ENCODE assay signal across 17 cellular contexts in genomic region chr13:81048026-81048461, GRCh38.
DNase-seq lines count a peak whose midpoint lies in the region; ATAC-seq and TF ChIP-seq lines count a peak whose summit lies in the region.
"Had no signal": no experiment of that assay in that cellular context is flagged by ENCODE, and none has a peak within 500 bp of the region (broad histone marks: within the 10 kb centered on the region; RNA-seq: fewer than 3 reads in every experiment).

No MANE protein-coding gene starts in this region.

- no peak for TF ChIP-seq EP300 in stomach (IDR thresholded peaks at IDR 0.05)
- no peak for TF ChIP-seq EP300 in sigmoid colon (IDR thresholded peaks at IDR 0.05)

- no peaks in the 10 kb centered on the region for H3K4me1 ChIP-seq in stomach
- no peaks in the 10 kb centered on the region for H3K4me1 ChIP-seq in sigmoid colon
- H3K4me1 ChIP-seq: BLaER1 treated with 17β-estradiol and CSF1 and Interleukin-3, amounts not matched to agents 10 nM and 100 nM; heart right ventricle had no signal

- H3K27me3 ChIP-seq in stomach (no peaks in the 10 kb centered on the region), sigmoid colon (no peaks in the 10 kb centered on the region)
- H3K27me3 ChIP-seq: BLaER1 treated with 17β-estradiol and CSF1 and Interleukin-3, amounts not matched to agents 10 nM and 100 nM; heart right ventricle had no signal

- H3K36me3 ChIP-seq in stomach: no peaks in the 10 kb centered on the region
- H3K36me3 ChIP-seq in sigmoid colon: no peaks in the 10 kb centered on the region
- H3K36me3 ChIP-seq: BLaER1 treated with 17β-estradiol and CSF1 and Interleukin-3, amounts not matched to agents 10 nM and 100 nM; heart right ventricle had no signal

- TF ChIP-seq POLR2A in stomach (IDR thresholded peaks at IDR 0.05): no peak
- no peak for TF ChIP-seq POLR2A in sigmoid colon (IDR thresholded peaks at IDR 0.05)

- H3K9me3 ChIP-seq in stomach: no peaks in the 10 kb centered on the region
- no peaks in the 10 kb centered on the region for H3K9me3 ChIP-seq in sigmoid colon
- H3K9me3 ChIP-seq: BLaER1 treated with 17β-estradiol and CSF1 and Interleukin-3, amounts not matched to agents 10 nM and 100 nM; heart right ventricle had no signal

- H3K4me3 ChIP-seq in stomach (no peak overlapping the region), sigmoid colon (no peak overlapping the region)
- H3K4me3 ChIP-seq: BLaER1 treated with 17β-estradiol and CSF1 and Interleukin-3, amounts not matched to agents 10 nM and 100 nM; heart right ventricle had no signal

- ATAC-seq in GM19463 (IDR thresholded peaks at IDR 0.05; ENCODE audit: unreplicated experiment) (peak; percentile 87), HG02840 (IDR thresholded peaks at IDR 0.05; ENCODE audit: low FRiP score, unreplicated experiment) (no peak)
- ATAC-seq: activated naive CD4-positive, alpha-beta T cell treated with anti-CD3 and anti-CD28 coated beads, Interleukin-2, amount 50 U/mL, for 72 hours; heart right ventricle; left colon; naive thymus-derived CD4-positive, alpha-beta T cell; Right ventricle myocardium inferior; stimulated activated effector memory CD8-positive, alpha-beta T cell treated with anti-CD3 and anti-CD28 coated beads, Interleukin-12 subunit alpha, Interleukin-12 subunit beta, amount 100 ng/mL, for 72 hours had no signal

- intact Hi-C loops in stomach (cut with DNase I; ENCODE audit: low total_unique reads) (no loop called here), sigmoid colon (cut with DNase I) (no loop called here)

- TF ChIP-seq CTCF in stomach (IDR thresholded peaks at IDR 0.05) (no peak), sigmoid colon (IDR thresholded peaks at IDR 0.05) (no peak)

- no peak overlapping the region for H3K27ac ChIP-seq in stomach
- H3K27ac ChIP-seq in sigmoid colon: no peak overlapping the region
- H3K27ac ChIP-seq: BLaER1 treated with 17β-estradiol and CSF1 and Interleukin-3, amounts not matched to agents 10 nM and 100 nM; heart right ventricle; VCaP had no signal

- 78 to 84% (median 81%) methylated on average over 7 of the region's 7 CpGs for WGBS in stomach, 5 donors
- WGBS in sigmoid colon, 2 donors: 54 to 76% methylated on average over 7 of the region's 7 CpGs

- peak; percentile 11 for DNase-seq in DMS 273 treated with DMSO at 0.1 percent for 48 hours (lab: John Stamatoyannopoulos, UW)
- DNase-seq in OCI-M1 (lab: John Stamatoyannopoulos, UW): peak; percentile 8
- peak; percentile 85 for DNase-seq in medulla oblongata (ENCODE audit: extremely low spot score)
- no peak for DNase-seq in activated CD4-positive, alpha-beta T cell treated with anti-CD3 and anti-CD28 coated beads, Interleukin-2, amount 50 U/mL, for 48 hours
- no peak for DNase-seq in stomach
- DNase-seq in sigmoid colon: no peak
- DNase-seq: heart right ventricle; left colon; naive thymus-derived CD4-positive, alpha-beta T cell; NCI-H146 had no signal

Comparison
In these comparisons a context has a peak if more than half of its experiments do, and no peak if none do; other contexts are left out.
1. DNase-seq: peak in DMS 273 treated with DMSO at 0.1 percent for 48 hours (single experiment), OCI-M1 (single experiment) and medulla oblongata (single experiment); none in activated CD4-positive, alpha-beta T cell treated with anti-CD3 and anti-CD28 coated beads, Interleukin-2, amount 50 U/mL, for 48 hours (0 of 2), stomach (single experiment) and sigmoid colon (single experiment).